In genomic region chr3:167983583-167983982, GRCh38 we compare ENCODE assay signal across 28 cellular contexts.
"Had no signal": no experiment of that assay in that cellular context is flagged by ENCODE, and none has a peak within 500 bp of the region (broad histone marks: within the 10 kb centered on the region; RNA-seq: fewer than 3 reads in every experiment).

No MANE protein-coding gene starts in this region.

- H3K27ac ChIP-seq: esophagus muscularis mucosa, foreskin keratinocyte, gastrocnemius medialis, heart left ventricle had no signal

- H3K4me1 ChIP-seq: esophagus muscularis mucosa, foreskin keratinocyte, gastrocnemius medialis, heart left ventricle had no signal

- DNase-seq: activated CD4-positive, alpha-beta memory T cell treated with anti-CD3 and anti-CD28 coated beads for 36 hours; activated CD4-positive, alpha-beta T cell treated with anti-CD3 and anti-CD28 coated beads for 36 hours; activated CD4-positive, alpha-beta T cell treated with anti-CD3 and anti-CD28 coated beads, Interleukin-2, amount 10 ng/mL, durations not matched to agents 24 days and 14 days; activated CD4-positive, CD25-positive, alpha-beta regulatory T cell; activated CD4-positive, CD25-positive, alpha-beta regulatory T cell treated with anti-CD3 and anti-CD28 coated beads, Interleukin-2, amount 50 U/mL, for 72 hours; activated CD8-positive, alpha-beta memory T cell treated with anti-CD3 and anti-CD28 coated beads, Interleukin-2, amount 10 ng/mL, durations not matched to agents 7 days and 5 days; activated CD8-positive, alpha-beta memory T cell treated with anti-CD3 and anti-CD28 coated beads, Interleukin-2, amount 50 U/mL, for 4 hours; activated CD8-positive, alpha-beta T cell treated with anti-CD3 and anti-CD28 coated beads, Interleukin-2, amount 10 ng/mL, durations not matched to agents 7 days and 5 days; activated gamma-delta T cell; activated naive CD4-positive, alpha-beta T cell; activated naive CD4-positive, alpha-beta T cell treated with anti-CD3 and anti-CD28 coated beads, Interleukin-2, amount 10 ng/mL, durations not matched to agents 7 days and 5 days; activated T-cell treated with anti-CD3 and anti-CD28 coated beads, Interleukin-2, amount 50 U/mL, for 1 hour; activated T-cell treated with anti-CD3 and anti-CD28 coated beads, Interleukin-2, amount 50 U/mL, for 48 hours; amniotic stem cell; anterior cingulate cortex; caudate nucleus; cortex of kidney; dermis blood vessel endothelial cell; effector CD4-positive, alpha-beta T cell; effector memory CD8-positive, alpha-beta T cell; erythroblast; foreskin keratinocyte; gastrocnemius medialis; glutamatergic neuron; heart left ventricle; T-helper 17 cell; T1000 had no signal

- ATAC-seq: activated CD4-positive, alpha-beta T cell treated with anti-CD3 and anti-CD28 coated beads for 36 hours; activated CD8-positive, alpha-beta memory T cell treated with anti-CD3 and anti-CD28 coated beads, Interleukin-2, amount 10 ng/mL, durations not matched to agents 7 days and 5 days; activated CD8-positive, alpha-beta T cell treated with anti-CD3 and anti-CD28 coated beads, Interleukin-2, amount 10 ng/mL, durations not matched to agents 7 days and 5 days; effector memory CD8-positive, alpha-beta T cell; foreskin keratinocyte; gastrocnemius medialis; heart left ventricle; T-helper 17 cell had no signal

- H3K36me3 ChIP-seq: esophagus muscularis mucosa, gastrocnemius medialis, heart left ventricle had no signal

- H3K27me3 ChIP-seq: esophagus muscularis mucosa, foreskin keratinocyte, gastrocnemius medialis, heart left ventricle had no signal

- H3K4me3 ChIP-seq: esophagus muscularis mucosa, gastrocnemius medialis, heart left ventricle had no signal

- H3K9me3 ChIP-seq: esophagus muscularis mucosa, gastrocnemius medialis had no signal
